Comparison of ENCODE assay signal across 21 cellular contexts in genomic region chr16:57711993-57712392, GRCh38. TPM values are rescaled to one million over a fixed set of nuclear protein-coding genes. Genes with fewer than 3 reads are reported as not detected.
"Had no signal": no experiment of that assay in that cellular context is flagged by ENCODE, and none has a peak within 500 bp of the region (broad histone marks: within the 10 kb centered on the region; RNA-seq: fewer than 3 reads in every experiment).

No MANE protein-coding gene starts in this region.

- H3K36me3 ChIP-seq: SJSA1 had no signal

- H3K9me3 ChIP-seq: SJSA1 had no signal

- DNase-seq: IMR-90, MV-4-11, NCI-H1048, NCI-H1105, NCI-H1417, NCI-H1436 treated with DMSO at 0.1 percent for 48 hours, NCI-H187 treated with DMSO at 0.1 percent for 48 hours, NCI-H2029 treated with DMSO at 0.1 percent for 48 hours, NCI-H345, NCI-H510A treated with DMSO at 0.1 percent for 48 hours, NCI-H69, NCI-H774, Right ventricle myocardium superior, RPMI8226, SIG-M5 had no signal

- H3K4me1 ChIP-seq: SJSA1 had no signal

- ATAC-seq: HepG2 had no signal

- H3K27ac ChIP-seq: SJSA1, SK-N-MC had no signal

- H3K4me3 ChIP-seq: SJSA1, SK-N-MC had no signal

RNA-seq across cellular contexts. Expression of gene DRC7, which starts 17.4 kb away (rescaled TPM):
- total RNA-seq: HT1080, IMR-90, LHCN-M2, MCF 10A, Right ventricle myocardium superior, SJSA1 had no signal
- polyA plus RNA-seq: IMR-90 had no signal

RNA-seq across cellular contexts. Expression of gene ADGRG3, which starts 43.9 kb away (rescaled TPM):
- total RNA-seq: HT1080, IMR-90, LHCN-M2, MCF 10A, SJSA1 had no signal
- polyA plus RNA-seq: IMR-90 had no signal
